24 cellular contexts compared by ENCODE assay signal in genomic region chr1:155092641-155093040, GRCh38. TPM values are rescaled to one million over a fixed set of nuclear protein-coding genes. Genes with fewer than 3 reads are reported as not detected.
DNase-seq lines count a peak whose midpoint lies in the region; FAIRE-seq and TF ChIP-seq lines count a peak whose summit lies in the region.
"Had no signal": no experiment of that assay in that cellular context is flagged by ENCODE, and none has a peak within 500 bp of the region (broad histone marks: within the 10 kb centered on the region; RNA-seq: fewer than 3 reads in every experiment).

No MANE protein-coding gene starts in this region.

- H4K20me1 ChIP-seq in H1 (replicated peaks in 1 of 2; ENCODE audit: control insufficient read depth in 1 of 2, insufficient read depth in 2 of 2, low read length in 2 of 2) (no peaks in the 10 kb centered on the region), neural progenitor cell (ENCODE audit: low read depth) (no peaks in the 10 kb centered on the region)

- H3K79me1 ChIP-seq in H1 (ENCODE audit: low read depth, low read length), result no peaks in the 10 kb centered on the region

- H4K8ac ChIP-seq in H1 (ENCODE audit: extremely low read depth, insufficient read depth, low read length), result no peak overlapping the region

- H2BK12ac ChIP-seq in H1 (ENCODE audit: low read depth, low read length), result 0 out of 2 replicates have a peak overlapping the region, but pooled peaks have one; percentile 27

- H3K27ac Mint-ChIP-seq in neural progenitor cell (no peak overlapping the region), type B pancreatic cell (peak overlapping the region; percentile 50)
- no peak overlapping the region for H3K27ac Mint-ChIP-seq in activated naive CD8-positive, alpha-beta T cell treated with anti-CD3 and anti-CD28 coated beads for 36 hours
- H3K27ac Mint-ChIP-seq: CD14-positive monocyte; CD8-positive, alpha-beta memory T cell; IgD-negative memory B cell had no signal

- no peak overlapping the region for H4K91ac ChIP-seq in H1 (replicated peaks; ENCODE audit: insufficient read length, low read length)

- H3K9ac ChIP-seq in H1 (replicated peaks in 1 of 4; ENCODE audit: extremely low read depth in 1 of 4, low read depth in 3 of 4, low read length in 3 of 4), result no peak overlapping the region
- no peak overlapping the region for H3K9ac ChIP-seq in neural progenitor cell
- H3K9ac ChIP-seq: KMS-11 had no signal

- H3K4me1 Mint-ChIP-seq in neural progenitor cell, result peaks cover 31% of the 10 kb centered on the region
- H3K4me1 Mint-ChIP-seq in type B pancreatic cell (ENCODE audit: unreplicated experiment), result peaks cover 31% of the 10 kb centered on the region
- H3K4me1 Mint-ChIP-seq in activated naive CD8-positive, alpha-beta T cell treated with anti-CD3 and anti-CD28 coated beads for 36 hours, result peaks cover 3% of the 10 kb centered on the region

- no peak overlapping the region for H2AK5ac ChIP-seq in H1 (ENCODE audit: low read depth, low read length)

- 88% methylated on average over 12 of the region's 12 CpGs; no CpG with 5 or more reads in 1 of the 2 experiments for WGBS in H1 (ENCODE audit: extremely low coverage in 1 of 2, insufficient coverage in 1 of 2, insufficient read length in 1 of 2, insufficient replicate concordance in 2 of 2, low coverage in 1 of 2, low lambda C conversion rate in 2 of 2, missing lambda C conversion rate in 1 of 2), 2 experiments

- POLR2A ChIA-PET in HEK293 (lab: Yijun Ruan, JAX), result interaction anchor here (2.0 kb wide), 1 partner anchor 80 kb away, joined by 14 read pairs; the partner anchor contains the start of genes KRTCAP2 and TRIM46
- POLR2A ChIA-PET in H1 (lab: Charles Lee; ENCODE audit: partially characterized antibody), result interaction anchor here (0.6 to 1.8 kb wide), 3 partner anchors 73 to 80 kb away, joined by 3 to 7 read pairs (median 7); partner anchors contain the start of gene KRTCAP2

- no peak overlapping the region for H2BK120ac ChIP-seq in H1 (replicated peaks; ENCODE audit: low read depth, low read length)

- H3K27ac ChIP-seq in HEK293 (ENCODE audit: extremely low read depth, low read depth, low read length) (no peak overlapping the region), H1 (ENCODE audit: low read depth, low read length) (no peak overlapping the region), neural progenitor cell (no peak overlapping the region)
- H3K27ac ChIP-seq: KMS-11 had no signal

- no peak overlapping the region for H3K14ac ChIP-seq in H1 (ENCODE audit: insufficient read length)

- DNase-seq in H1 (ENCODE audit: low read depth in 1 of 2, low spot score in 2 of 2), result no peak
- DNase-seq in neural progenitor cell (ENCODE audit: low spot score), result no peak
- DNase-seq in type B pancreatic cell (ENCODE audit: extremely low spot score, unreplicated experiment), result no peak
- DNase-seq in activated CD4-positive, alpha-beta T cell treated with anti-CD3 and anti-CD28 coated beads, Interleukin-2, amount 50 U/mL, for 1 hour, result no peak
- no peak for DNase-seq in activated naive CD8-positive, alpha-beta T cell treated with anti-CD3 and anti-CD28 coated beads for 36 hours
- DNase-seq in stimulated activated CD8-positive, alpha-beta memory T cell treated with anti-CD3 and anti-CD28 coated beads, Interleukin-4, amount 100 ng/mL, for 48 hours, result no peak
- DNase-seq: CD8-positive, alpha-beta memory T cell; DMS79 treated with DMSO at 0.1 percent for 48 hours; GF-D8; MM.1S; NCI-H1048; NCI-H1417; NCI-H1694; NCI-H2029 treated with DMSO at 0.1 percent for 48 hours; NCI-H446 treated with DMSO at 0.1 percent for 48 hours; NCI-H526; Right ventricle myocardium superior; RPMI8226 had no signal

- no peak for FAIRE-seq in H1 (lab: Jason Lieb, UNC)
- FAIRE-seq: GM12892, H54 had no signal

- H3K36me3 Mint-ChIP-seq in neural progenitor cell, result no peaks in the 10 kb centered on the region
- no peaks in the 10 kb centered on the region for H3K36me3 Mint-ChIP-seq in type B pancreatic cell
- no peaks in the 10 kb centered on the region for H3K36me3 Mint-ChIP-seq in activated naive CD8-positive, alpha-beta T cell treated with anti-CD3 and anti-CD28 coated beads for 36 hours
- H3K36me3 Mint-ChIP-seq: CD14-positive monocyte; CD8-positive, alpha-beta memory T cell had no signal

- H2AFZ ChIP-seq in H1 (ENCODE audit: low read length) (no peak overlapping the region), neural progenitor cell (replicated peaks) (no peak overlapping the region)

- no peak for TF ChIP-seq POLR2A in H1 (IDR thresholded peaks at IDR 0.05; ENCODE audit: control extremely low read depth in 1 of 2, low read depth in 2 of 2, low read length in 2 of 2)

- H3K4ac ChIP-seq in H1 (replicated peaks; ENCODE audit: insufficient read length, low read depth, low read length), result no peak overlapping the region

- no peak overlapping the region for H3K18ac ChIP-seq in H1 (ENCODE audit: extremely low read depth, low read length)

- no peak for TF ChIP-seq EP300 in H1 (IDR thresholded peaks at IDR 0.05; ENCODE audit: borderline replicate concordance in 1 of 2, low read depth in 2 of 2, low read length in 2 of 2)

- H3K9me3 ChIP-seq in HEK293 (ENCODE audit: control insufficient read depth, insufficient read depth, low read depth, low read length) (no peaks in the 10 kb centered on the region), H1 (ENCODE audit: insufficient read depth in 2 of 2, low read depth in 1 of 2, low read length in 1 of 2) (no peaks in the 10 kb centered on the region), neural progenitor cell (ENCODE audit: low read depth) (no peaks in the 10 kb centered on the region)

- H3K36me3 ChIP-seq in HEK293 (ENCODE audit: control insufficient read depth in 2 of 2, insufficient read depth in 1 of 2, low read length in 2 of 2), result no peaks in the 10 kb centered on the region
- H3K36me3 ChIP-seq in H1 (ENCODE audit: control insufficient read depth in 2 of 4, insufficient read depth in 4 of 4, low read length in 3 of 4), result no peaks in the 10 kb centered on the region
- no peaks in the 10 kb centered on the region for H3K36me3 ChIP-seq in neural progenitor cell

- peaks cover 8% of the 10 kb centered on the region for H3F3A ChIP-seq in neural progenitor cell (ENCODE audit: low read depth)

- H3K4me1 ChIP-seq in HEK293 (ENCODE audit: control insufficient read depth, insufficient read depth, low read length) (peaks cover 4% of the 10 kb centered on the region), H1 (replicated peaks in 1 of 4; ENCODE audit: control insufficient read depth in 3 of 4, insufficient read depth in 4 of 4, low read length in 3 of 4) (peaks cover 0 to 10% (median 8%) of the 10 kb centered on the region in 4 experiments; a peak in 5 of 7 replicates), neural progenitor cell (peaks cover 10% of the 10 kb centered on the region)

- H3K23ac ChIP-seq in H1 (ENCODE audit: insufficient read length), result no peak overlapping the region

- H3K4me3 ChIP-seq in HEK293 (ENCODE audit: low read depth, low read length), result no peak overlapping the region
- H3K4me3 ChIP-seq in H1 (ENCODE audit: extremely low read depth in 1 of 4, insufficient read depth in 2 of 4, low read depth in 3 of 4, low read length in 4 of 4), result no peak overlapping the region
- no peak overlapping the region for H3K4me3 ChIP-seq in neural progenitor cell

- TF ChIP-seq CTCF in HEK293 (tag by site-specific recombination; IDR thresholded peaks at IDR 0.05), result no peak
- TF ChIP-seq CTCF in H1 (IDR thresholded peaks at IDR 0.05; ENCODE audit: control extremely low read depth in 1 of 3, insufficient read depth in 1 of 3, low read depth in 1 of 3, low read length in 3 of 3), result no peak
- no peak for TF ChIP-seq CTCF in neural progenitor cell (IDR thresholded peaks at IDR 0.05)
- TF ChIP-seq CTCF in type B pancreatic cell (conservative IDR thresholded peaks at IDR 0.05), result no peak

- H3K27me3 Mint-ChIP-seq in neural progenitor cell (ENCODE audit: insufficient read depth, low read depth) (peaks cover 10% of the 10 kb centered on the region), type B pancreatic cell (peaks cover 4% of the 10 kb centered on the region)
- H3K27me3 Mint-ChIP-seq in activated naive CD8-positive, alpha-beta T cell treated with anti-CD3 and anti-CD28 coated beads for 36 hours, result peaks cover 3% of the 10 kb centered on the region

- no peak overlapping the region for H2BK15ac ChIP-seq in H1 (ENCODE audit: low read length)

- H3K9me3 Mint-ChIP-seq in neural progenitor cell (no peaks in the 10 kb centered on the region), type B pancreatic cell (no peaks in the 10 kb centered on the region)
- no peaks in the 10 kb centered on the region for H3K9me3 Mint-ChIP-seq in activated naive CD8-positive, alpha-beta T cell treated with anti-CD3 and anti-CD28 coated beads for 36 hours
- H3K9me3 Mint-ChIP-seq: CD14-positive monocyte, IgD-negative memory B cell had no signal

- no peak overlapping the region for H4K5ac ChIP-seq in H1 (ENCODE audit: insufficient read length, low read depth, low read length)

- H2BK5ac ChIP-seq in H1 (ENCODE audit: low read depth, low read length), result no peak overlapping the region

- H3K27me3 ChIP-seq in H1 (replicated peaks in 1 of 4; ENCODE audit: control insufficient read depth in 3 of 4, extremely low read depth in 1 of 4, insufficient read depth in 3 of 4, low read length in 3 of 4) (peaks cover 0 to 13% (median 2%) of the 10 kb centered on the region in 4 experiments; a peak in 2 of 7 replicates), neural progenitor cell (peaks cover 23% of the 10 kb centered on the region)

- no peak for TF ChIP-seq RAD21 in H1 (IDR thresholded peaks at IDR 0.05 in 1 of 2, conservative IDR thresholded peaks at IDR 0.05 in 1 of 2; ENCODE audit: low read depth in 2 of 2, low read length in 2 of 2)

- H3K56ac ChIP-seq in H1 (replicated peaks; ENCODE audit: insufficient read length, low read depth, low read length), result no peak overlapping the region

- H3K79me2 ChIP-seq in H1 (ENCODE audit: control insufficient read depth in 1 of 2, insufficient read depth in 2 of 2, low read length in 2 of 2) (no peaks in the 10 kb centered on the region), neural progenitor cell (ENCODE audit: low read depth) (no peaks in the 10 kb centered on the region)

- no peaks in the 10 kb centered on the region for H3K23me2 ChIP-seq in H1 (ENCODE audit: low read depth, low read length)

- H3K4me2 ChIP-seq in H1 (ENCODE audit: insufficient read depth in 1 of 2, low read depth in 2 of 2, low read length in 2 of 2) (no peak overlapping the region), neural progenitor cell (no peak overlapping the region)
- H3K4me2 ChIP-seq: KMS-11 had no signal

- no peak overlapping the region for H2BK20ac ChIP-seq in H1 (ENCODE audit: low read length)

- H3K4me3 Mint-ChIP-seq in neural progenitor cell (peak overlapping the region; percentile 2), type B pancreatic cell (no peak overlapping the region)
- H3K4me3 Mint-ChIP-seq in activated naive CD8-positive, alpha-beta T cell treated with anti-CD3 and anti-CD28 coated beads for 36 hours, result no peak overlapping the region
- H3K4me3 Mint-ChIP-seq: CD14-positive monocyte; CD8-positive, alpha-beta memory T cell; IgD-negative memory B cell had no signal

- CTCF ChIA-PET in HEK293 (lab: Yijun Ruan, JAX), result interaction anchor here (0.7 to 13.8 kb wide), 8 partner anchors 20 to 101 kb away, joined by 3 to 439 read pairs (median 20); partner anchors contain the start of genes EFNA1, KRTCAP2, SLC50A1 and TRIM46
- CTCF ChIA-PET in H1 (lab: Charles Lee; ENCODE audit: partially characterized antibody), result interaction anchor here (1.3 to 6.3 kb wide), 11 partner anchors 19 to 78 kb away, joined by 5 to 215 read pairs (median 11); partner anchors contain the start of genes EFNA4, KRTCAP2 and TRIM46

RNA-seq across cellular contexts. Expression of gene EFNA3, which starts 14.0 kb away (rescaled TPM):
- total RNA-seq in H1 (2021; fragmentation: NEBNext Ultra II Directional; extraction: Animal tissue kit (Norgen Biotek cat#: 25700)), result 10.8 and 11.6 TPM in 2 replicates
- 13.8 and 18.7 TPM in 2 replicates for polyA plus RNA-seq in H1 (2011; rRNA removed)
- 9.6 TPM for polyA plus RNA-seq in H1 (2011; cell fraction: cytosol; rRNA removed)
- 14.5 TPM for polyA plus RNA-seq in H1 (2011; cell fraction: nucleus; rRNA removed)
- 7.9 to 16.6 TPM (median 13.5 TPM) in 4 replicates for polyA plus RNA-seq in H1 (2012, experiment 1 of 2)
- polyA plus RNA-seq in H1 (2012, experiment 2 of 2), result 13.4 TPM
- 11.6 TPM for polyA plus RNA-seq in H1 (2013, experiment 1 of 2)
- polyA plus RNA-seq in H1 (2013, experiment 2 of 2), result 10.9 TPM
- polyA minus RNA-seq in H1 (2011; rRNA and poly(A)+ RNA removed), result 5.2 and 7.7 TPM in 2 replicates
- polyA minus RNA-seq in H1 (2011; cell fraction: cytosol; rRNA and poly(A)+ RNA removed), result 2.1 TPM
- 5.4 TPM for polyA minus RNA-seq in H1 (2011; cell fraction: nucleus; rRNA and poly(A)+ RNA removed)
- total RNA-seq in neural progenitor cell (ENCODE audit: low replicate concordance), result 4.0 and 9.6 TPM in 2 replicates
- 3.4 and 4.7 TPM in 2 replicates for total RNA-seq in type B pancreatic cell (ENCODE audit: low replicate concordance)
- 1 to 10 TPM; 4.5 to 4.6 TPM for total RNA-seq in activated naive CD8-positive, alpha-beta T cell treated with anti-CD3 and anti-CD28 coated beads for 36 hours

RNA-seq across cellular contexts. Expression of gene EFNA4, which starts 29.1 kb away (rescaled TPM):
- total RNA-seq in H1 (2021; fragmentation: NEBNext Ultra II Directional; extraction: Animal tissue kit (Norgen Biotek cat#: 25700)), result 18.5 and 21.9 TPM in 2 replicates
- 23.2 and 23.9 TPM in 2 replicates for polyA plus RNA-seq in H1 (2011; rRNA removed)
- 21.9 TPM for polyA plus RNA-seq in H1 (2011; cell fraction: cytosol; rRNA removed)
- polyA plus RNA-seq in H1 (2011; cell fraction: nucleus; rRNA removed), result 30.6 TPM
- 19.2 to 24.8 TPM (median 23.5 TPM) in 4 replicates for polyA plus RNA-seq in H1 (2012, experiment 1 of 2)
- polyA plus RNA-seq in H1 (2012, experiment 2 of 2), result 37.0 TPM
- 27.7 TPM for polyA plus RNA-seq in H1 (2013, experiment 1 of 2)
- polyA plus RNA-seq in H1 (2013, experiment 2 of 2), result 31.5 TPM
- polyA minus RNA-seq in H1 (2011; rRNA and poly(A)+ RNA removed), result 13.4 and 16.4 TPM in 2 replicates
- 10.6 TPM for polyA minus RNA-seq in H1 (2011; cell fraction: cytosol; rRNA and poly(A)+ RNA removed)
- polyA minus RNA-seq in H1 (2011; cell fraction: nucleus; rRNA and poly(A)+ RNA removed), result 8.8 TPM
- total RNA-seq in neural progenitor cell (ENCODE audit: low replicate concordance) (10.7 and 18.4 TPM in 2 replicates), type B pancreatic cell (ENCODE audit: low replicate concordance) (21.2 and 22.1 TPM in 2 replicates)
- total RNA-seq in activated naive CD8-positive, alpha-beta T cell treated with anti-CD3 and anti-CD28 coated beads for 36 hours, result 1 to 10 TPM; 2.1 to 2.5 TPM

RNA-seq across cellular contexts. Expression of gene EFNA1, which starts 35.0 kb away (rescaled TPM):
- 4.0 and 4.9 TPM in 2 replicates for total RNA-seq in H1 (2021; fragmentation: NEBNext Ultra II Directional; extraction: Animal tissue kit (Norgen Biotek cat#: 25700))
- polyA plus RNA-seq in H1 (2011; rRNA removed), result 11.8 and 14.6 TPM in 2 replicates
- polyA plus RNA-seq in H1 (2011; cell fraction: cytosol; rRNA removed), result 12.1 TPM
- 8.9 TPM for polyA plus RNA-seq in H1 (2011; cell fraction: nucleus; rRNA removed)
- 5.4 to 7.8 TPM (median 6.7 TPM) in 4 replicates for polyA plus RNA-seq in H1 (2012, experiment 1 of 2)
- polyA plus RNA-seq in H1 (2012, experiment 2 of 2), result 4.6 TPM
- polyA plus RNA-seq in H1 (2013, experiment 1 of 2), result 3.8 TPM
- polyA plus RNA-seq in H1 (2013, experiment 2 of 2), result 4.2 TPM
- polyA minus RNA-seq in H1 (2011; rRNA and poly(A)+ RNA removed), result 7.3 and 12.6 TPM in 2 replicates
- polyA minus RNA-seq in H1 (2011; cell fraction: cytosol; rRNA and poly(A)+ RNA removed), result 13.0 TPM
- polyA minus RNA-seq in H1 (2011; cell fraction: nucleus; rRNA and poly(A)+ RNA removed), result 9.7 TPM
- total RNA-seq in neural progenitor cell (ENCODE audit: low replicate concordance) (0.34 and 0.65 TPM in 2 replicates), type B pancreatic cell (ENCODE audit: low replicate concordance) (26.1 and 69.9 TPM in 2 replicates)
- total RNA-seq in activated naive CD8-positive, alpha-beta T cell treated with anti-CD3 and anti-CD28 coated beads for 36 hours, result under 1 TPM; 0.49 to 0.74 TPM
- polyA plus RNA-seq: CD14-positive monocyte, IgD-negative memory B cell had no signal

RNA-seq across cellular contexts. Expression of gene ADAM15, which starts 41.5 kb away (rescaled TPM):
- total RNA-seq in H1 (2021; fragmentation: NEBNext Ultra II Directional; extraction: Animal tissue kit (Norgen Biotek cat#: 25700)), result 32.2 and 32.9 TPM in 2 replicates
- 37.6 and 51.2 TPM in 2 replicates for polyA plus RNA-seq in H1 (2011; rRNA removed)
- 30.7 TPM for polyA plus RNA-seq in H1 (2011; cell fraction: cytosol; rRNA removed)
- polyA plus RNA-seq in H1 (2011; cell fraction: nucleus; rRNA removed), result 105 TPM
- polyA plus RNA-seq in H1 (2012, experiment 1 of 2), result 19.9 to 42.2 TPM (median 37.8 TPM) in 4 replicates
- polyA plus RNA-seq in H1 (2012, experiment 2 of 2), result 40.9 TPM
- 29.2 TPM for polyA plus RNA-seq in H1 (2013, experiment 1 of 2)
- polyA plus RNA-seq in H1 (2013, experiment 2 of 2), result 29.2 TPM
- polyA minus RNA-seq in H1 (2011; rRNA and poly(A)+ RNA removed), result 40.1 and 41.1 TPM in 2 replicates
- 45.4 TPM for polyA minus RNA-seq in H1 (2011; cell fraction: cytosol; rRNA and poly(A)+ RNA removed)
- 30.4 TPM for polyA minus RNA-seq in H1 (2011; cell fraction: nucleus; rRNA and poly(A)+ RNA removed)
- total RNA-seq in neural progenitor cell (ENCODE audit: low replicate concordance) (15.7 and 44.9 TPM in 2 replicates), type B pancreatic cell (ENCODE audit: low replicate concordance) (61.9 and 69.0 TPM in 2 replicates)
- 10 to 100 TPM; 31.6 to 32.5 TPM for total RNA-seq in activated naive CD8-positive, alpha-beta T cell treated with anti-CD3 and anti-CD28 coated beads for 36 hours

RNA-seq across cellular contexts. Expression of gene SLC50A1, which starts 43.0 kb away (rescaled TPM):
- 36.5 and 41.6 TPM in 2 replicates for total RNA-seq in H1 (2021; fragmentation: NEBNext Ultra II Directional; extraction: Animal tissue kit (Norgen Biotek cat#: 25700))
- 80.7 and 90.8 TPM in 2 replicates for polyA plus RNA-seq in H1 (2011; rRNA removed)
- polyA plus RNA-seq in H1 (2011; cell fraction: cytosol; rRNA removed), result 61.8 TPM
- 34.9 TPM for polyA plus RNA-seq in H1 (2011; cell fraction: nucleus; rRNA removed)
- 36.0 to 50.1 TPM (median 39.0 TPM) in 4 replicates for polyA plus RNA-seq in H1 (2012, experiment 1 of 2)
- 56.4 TPM for polyA plus RNA-seq in H1 (2012, experiment 2 of 2)
- 47.5 TPM for polyA plus RNA-seq in H1 (2013, experiment 1 of 2)
- polyA plus RNA-seq in H1 (2013, experiment 2 of 2), result 50.4 TPM
- polyA minus RNA-seq in H1 (2011; rRNA and poly(A)+ RNA removed), result 42.3 and 45.2 TPM in 2 replicates
- polyA minus RNA-seq in H1 (2011; cell fraction: cytosol; rRNA and poly(A)+ RNA removed), result 19.9 TPM
- polyA minus RNA-seq in H1 (2011; cell fraction: nucleus; rRNA and poly(A)+ RNA removed), result 14.1 TPM
- 14.4 and 29.0 TPM in 2 replicates for total RNA-seq in neural progenitor cell (ENCODE audit: low replicate concordance)
- total RNA-seq in type B pancreatic cell (ENCODE audit: low replicate concordance), result 27.8 and 43.0 TPM in 2 replicates
- total RNA-seq in activated naive CD8-positive, alpha-beta T cell treated with anti-CD3 and anti-CD28 coated beads for 36 hours, result 10 to 100 TPM; 50.6 to 51.3 TPM
